ENCODE assay signal across 18 cellular contexts in the genomic region with DNA sequence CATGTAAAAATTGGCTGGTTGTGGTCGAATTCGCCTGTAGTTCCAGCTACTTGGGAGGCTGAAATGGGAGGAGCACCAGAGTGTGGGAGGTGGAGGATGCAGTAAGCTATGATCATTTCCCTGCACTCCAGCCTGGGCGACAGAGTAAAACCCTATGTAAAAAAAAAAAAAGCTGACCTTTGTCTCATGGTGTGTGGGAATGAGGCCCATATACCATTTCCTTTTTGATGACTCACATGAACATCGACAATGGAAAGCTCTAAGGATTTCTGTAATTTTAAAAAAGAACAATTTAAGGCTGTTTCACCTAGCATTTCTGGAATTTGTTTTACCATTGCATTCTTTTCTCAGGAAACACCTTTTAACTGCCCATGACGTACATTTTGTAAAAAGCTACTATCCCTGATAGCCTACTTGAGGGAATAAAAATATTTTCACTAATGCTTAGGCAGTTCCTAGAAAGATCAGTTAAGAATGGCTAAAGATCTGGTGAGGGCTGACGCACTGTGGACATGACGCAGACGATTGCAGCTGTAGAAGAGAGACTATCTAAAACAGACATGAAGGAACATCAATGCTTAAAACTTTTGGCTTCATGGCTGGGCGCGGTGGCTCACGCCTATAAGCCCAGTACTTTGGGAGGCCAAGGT.
DNase-seq lines count a peak whose midpoint lies in the region; ATAC-seq and TF ChIP-seq lines count a peak whose summit lies in the region.
"Had no signal": no experiment of that assay in that cellular context is flagged by ENCODE, and none has a peak within 500 bp of the region (broad histone marks: within the 10 kb centered on the region; RNA-seq: fewer than 3 reads in every experiment).

No MANE protein-coding gene starts in this region.

- no peaks in the 10 kb centered on the region for H4K20me1 ChIP-seq in SK-N-SH (ENCODE audit: insufficient read depth)
- H4K20me1 ChIP-seq in hepatocyte (ENCODE audit: insufficient read depth, poor library complexity, severe bottlenecking) = no peaks in the 10 kb centered on the region

- peaks cover 6% of the 10 kb centered on the region for H3F3A ChIP-seq in SK-N-SH (replicated peaks; ENCODE audit: insufficient read depth)

- TF ChIP-seq RAD21 in SK-N-SH (IDR thresholded peaks at IDR 0.05; ENCODE audit: low read length) = no peak

- CTCF ChIA-PET in SK-N-SH (lab: Yijun Ruan, JAX) = interaction anchor here (1.1 kb wide), 1 partner anchor 400 kb away, joined by 4 read pairs; no protein-coding TSS in a partner anchor

- H3K79me2 ChIP-seq in SK-N-SH (ENCODE audit: insufficient read depth) (no peaks in the 10 kb centered on the region), hepatocyte (no peaks in the 10 kb centered on the region)

- DNase-seq in SK-N-SH (no peak), amniotic epithelial cell (ENCODE audit: low read depth) (peak; percentile 82), hepatocyte (ENCODE audit: low spot score) (peak; percentile 46), left colon (no peak), NCI-H2171 treated with DMSO at 0.1 percent for 48 hours (lab: John Stamatoyannopoulos, UW) (no peak), DMS114 treated with DMSO at 0.1 percent for 48 hours (lab: John Stamatoyannopoulos, UW; ENCODE audit: unreplicated experiment) (no peak)
- DNase-seq: 8988T; activated CD8-positive, alpha-beta memory T cell treated with anti-CD3 and anti-CD28 coated beads, Interleukin-2, amount 50 U/mL, for 48 hours; caudate nucleus; endodermal cell; head of caudate nucleus; MM.1S; NCI-H2029 treated with DMSO at 0.1 percent for 48 hours; pancreas; Peyer's patch had no signal

- H3K9ac ChIP-seq in SK-N-SH = no peak overlapping the region

- 0 out of 2 replicates have a peak overlapping the region, but pooled peaks have one; percentile 6 for H3K4me2 ChIP-seq in SK-N-SH
- H3K4me2 ChIP-seq in hepatocyte = no peak overlapping the region

- intact Hi-C loops in left colon (cut with DNase I, micrococcal nuclease) = no loop called here

- H3K27me3 ChIP-seq in SK-N-SH (ENCODE audit: insufficient read depth) (no peaks in the 10 kb centered on the region), hepatocyte (no peaks in the 10 kb centered on the region)
- H3K27me3 ChIP-seq: pancreas, Peyer's patch had no signal

- ATAC-seq in SK-N-SH treated with all-trans-retinoic acid at 6 μM for 48 hours (no peak), left colon (no peak), GM19455 (IDR thresholded peaks at IDR 0.05; ENCODE audit: unreplicated experiment) (no peak)
- ATAC-seq: activated CD4-positive, CD25-positive, alpha-beta regulatory T cell treated with anti-CD3 and anti-CD28 coated beads, Interleukin-2, amount 50 U/mL, for 24 hours; pancreas had no signal

- WGBS in SK-N-SH (ENCODE audit: low lambda C conversion rate) = 77% methylated on average over 11 of the region's 11 CpGs
- 77% methylated on average over 11 of the region's 11 CpGs for WGBS in hepatocyte (ENCODE audit: low lambda C conversion rate, missing lambda C conversion rate)

- H3K9me2 ChIP-seq in SK-N-SH (no peaks in the 10 kb centered on the region), hepatocyte (replicated peaks; ENCODE audit: insufficient read depth) (no peaks in the 10 kb centered on the region)

- POLR2A ChIA-PET in SK-N-SH (lab: Yijun Ruan, JAX) = no interaction called here

- no peak for TF ChIP-seq EP300 in SK-N-SH (IDR thresholded peaks at IDR 0.05; ENCODE audit: borderline replicate concordance in 1 of 2, low read depth in 1 of 2, low read length in 1 of 2)

- H2AFZ ChIP-seq in SK-N-SH (ENCODE audit: low read depth) (peak overlapping the region; percentile 79; the same call in 1 of the 2 replicates), hepatocyte (no peak overlapping the region)

- H3K4me1 ChIP-seq in SK-N-SH (ENCODE audit: control insufficient read depth in 1 of 2, insufficient read depth in 2 of 2, low read depth in 1 of 2, low read length in 1 of 2) (no peaks in the 10 kb centered on the region), hepatocyte (ENCODE audit: insufficient read depth) (no peaks in the 10 kb centered on the region)
- H3K4me1 ChIP-seq: pancreas, Peyer's patch had no signal

- TF ChIP-seq CTCF in SK-N-SH (IDR thresholded peaks at IDR 0.05) = no peak
- TF ChIP-seq CTCF in hepatocyte (IDR thresholded peaks at IDR 0.05; ENCODE audit: poor library complexity) = no peak

- peak overlapping the region in 1 of 2 experiments; percentile 40; a peak in 1 of 4 replicates for H3K27ac ChIP-seq in SK-N-SH (ENCODE audit: low read depth in 2 of 2, low read length in 1 of 2)
- peak overlapping the region; percentile 86 for H3K27ac ChIP-seq in hepatocyte
- H3K27ac ChIP-seq: pancreas, Peyer's patch had no signal

- no peaks in the 10 kb centered on the region for H3K9me3 ChIP-seq in SK-N-SH
- H3K9me3 ChIP-seq in hepatocyte (ENCODE audit: low read depth) = no peaks in the 10 kb centered on the region
- H3K9me3 ChIP-seq: pancreas, Peyer's patch had no signal

- H3K4me3 ChIP-seq in SK-N-SH (ENCODE audit: low read depth in 2 of 2, low read length in 1 of 2) = no peak overlapping the region
- H3K4me3 ChIP-seq in hepatocyte = no peak overlapping the region
- H3K4me3 ChIP-seq: pancreas, Peyer's patch had no signal

- H3K36me3 ChIP-seq in SK-N-SH (replicated peaks in 1 of 2; ENCODE audit: control insufficient read depth in 1 of 2, insufficient read depth in 2 of 2, low read length in 1 of 2) (no peaks in the 10 kb centered on the region), hepatocyte (replicated peaks; ENCODE audit: insufficient read depth, low read depth) (no peaks in the 10 kb centered on the region)
- H3K36me3 ChIP-seq: pancreas, Peyer's patch had no signal

TF ChIP-seq in SK-N-SH, 30 proteins besides CTCF, POLR2A, EP300 and RAD21 (continues in another document):
- TF ChIP-seq, protein P1, sequence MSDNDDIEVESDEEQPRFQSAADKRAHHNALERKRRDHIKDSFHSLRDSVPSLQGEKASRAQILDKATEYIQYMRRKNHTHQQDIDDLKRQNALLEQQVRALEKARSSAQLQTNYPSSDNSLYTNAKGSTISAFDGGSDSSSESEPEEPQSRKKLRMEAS (IDR thresholded peaks at IDR 0.05; ENCODE audit: low read depth) = no peak
- TF ChIP-seq FOXM1 (IDR thresholded peaks at IDR 0.05; ENCODE audit: low read depth) (no peak), SMC3 (IDR thresholded peaks at IDR 0.05; ENCODE audit: low read depth, low read length) (no peak), USF2 (IDR thresholded peaks at IDR 0.05; ENCODE audit: borderline replicate concordance, low read depth, low read length) (no peak), YY1 (IDR thresholded peaks at IDR 0.05; ENCODE audit: low read depth) (no peak), MXI1 (IDR thresholded peaks at IDR 0.05; ENCODE audit: low read depth, low read length) (no peak), NRF1 (IDR thresholded peaks at IDR 0.05; ENCODE audit: low read depth, low read length) (no peak), EZH2phosphoT487 (IDR thresholded peaks at IDR 0.05; ENCODE audit: borderline replicate concordance, low read depth) (no peak)
- TF ChIP-seq, protein P2, sequence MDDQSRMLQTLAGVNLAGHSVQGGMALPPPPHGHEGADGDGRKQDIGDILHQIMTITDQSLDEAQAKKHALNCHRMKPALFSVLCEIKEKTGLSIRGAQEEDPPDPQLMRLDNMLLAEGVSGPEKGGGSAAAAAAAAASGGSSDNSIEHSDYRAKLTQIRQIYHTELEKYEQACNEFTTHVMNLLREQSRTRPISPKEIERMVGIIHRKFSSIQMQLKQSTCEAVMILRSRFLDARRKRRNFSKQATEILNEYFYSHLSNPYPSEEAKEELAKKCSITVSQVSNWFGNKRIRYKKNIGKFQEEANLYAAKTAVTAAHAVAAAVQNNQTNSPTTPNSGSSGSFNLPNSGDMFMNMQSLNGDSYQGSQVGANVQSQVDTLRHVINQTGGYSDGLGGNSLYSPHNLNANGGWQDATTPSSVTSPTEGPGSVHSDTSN (IDR thresholded peaks at IDR 0.05) = no peak

TF ChIP-seq in SK-N-SH treated with all-trans-retinoic acid at 6 μM for 48 hours, 23 proteins besides CTCF, POLR2A, EP300 and RAD21 (continues in another document):
- TF ChIP-seq PPARA (CRISPR knock-in tag; IDR thresholded peaks at IDR 0.05; ENCODE audit: borderline replicate concordance) = no peak
- no peak for TF ChIP-seq CSRNP3 (CRISPR knock-in tag; IDR thresholded peaks at IDR 0.05)
- TF ChIP-seq ZFP30 (CRISPR knock-in tag; IDR thresholded peaks at IDR 0.05) = no peak
- TF ChIP-seq BACH2 (CRISPR knock-in tag; IDR thresholded peaks at IDR 0.05; ENCODE audit: borderline replicate concordance) = no peak
- TF ChIP-seq TOX (CRISPR knock-in tag; IDR thresholded peaks at IDR 0.05; ENCODE audit: borderline replicate concordance) = no peak
- no peak for TF ChIP-seq ZNF565 (CRISPR knock-in tag; conservative IDR thresholded peaks at IDR 0.05; ENCODE audit: low read depth)
- no peak for TF ChIP-seq GLIS3 (CRISPR knock-in tag; IDR thresholded peaks at IDR 0.05)
- no peak for TF ChIP-seq PATZ1 (CRISPR knock-in tag; IDR thresholded peaks at IDR 0.05; ENCODE audit: borderline replicate concordance)

Comparison
In these comparisons a context has a peak if more than half of its experiments do, and no peak if none do; other contexts are left out.
1. DNase-seq: peak in amniotic epithelial cell (single experiment) and hepatocyte (single experiment); none in SK-N-SH (single experiment), left colon (0 of 2), NCI-H2171 treated with DMSO at 0.1 percent for 48 hours (single experiment) and DMS114 treated with DMSO at 0.1 percent for 48 hours (single experiment).